In the genomic region with DNA sequence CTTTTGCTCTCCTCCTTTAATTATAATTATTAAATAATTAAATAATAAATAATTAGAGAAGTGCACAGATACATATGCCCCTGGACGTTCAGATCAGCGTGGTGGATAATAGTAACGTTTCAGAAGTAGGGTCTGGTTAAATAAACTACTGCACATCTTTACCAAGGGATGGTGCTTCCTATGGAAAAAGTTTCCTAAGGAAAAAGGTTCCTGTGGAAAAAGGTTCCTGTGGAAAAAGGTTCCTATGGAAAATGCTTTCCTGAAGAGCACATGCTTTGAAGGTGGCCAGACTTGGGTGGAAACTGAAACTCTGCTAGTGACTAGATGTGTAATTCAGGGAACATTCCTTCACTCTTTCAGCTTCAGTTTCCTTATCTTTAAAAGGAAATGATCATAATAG, we compare ENCODE assay signal across 3 cellular contexts. TPM values are rescaled to one million over a fixed set of nuclear protein-coding genes. Genes with fewer than 3 reads are reported as not detected.
"Had no signal": no experiment of that assay in that cellular context is flagged by ENCODE, and none has a peak within 500 bp of the region (broad histone marks: within the 10 kb centered on the region; RNA-seq: fewer than 3 reads in every experiment).

No MANE protein-coding gene starts in this region.

RNA-seq across cellular contexts. Expression of a gene that starts 37.4 kb away (rescaled TPM):
- total RNA-seq: M059J, PC-3, SJSA1 had no signal
